ENCODE assay signal across 8 cellular contexts in the genomic region with DNA sequence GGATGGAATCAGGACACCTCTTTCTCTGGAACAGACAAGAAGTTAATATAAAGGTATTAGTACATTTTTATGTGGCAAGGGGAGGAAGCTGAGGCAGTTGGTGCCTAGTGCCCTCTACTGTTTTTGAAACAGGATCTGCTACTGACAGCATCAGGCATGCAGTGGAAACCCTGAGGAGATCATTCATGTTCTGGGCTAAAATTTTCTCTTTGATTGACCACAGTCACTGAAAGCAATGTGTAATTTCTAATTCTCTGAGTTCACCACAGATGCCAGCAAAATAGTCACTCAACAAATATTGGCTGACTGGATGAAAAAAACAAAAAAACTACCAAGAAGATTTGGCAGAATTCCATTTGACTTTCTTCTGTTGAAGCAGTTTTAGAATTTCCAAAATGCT.
DNase-seq lines count a peak whose midpoint lies in the region; ATAC-seq and TF ChIP-seq lines count a peak whose summit lies in the region.
"Not testable (repeated sequence)": the region's sequence is repeated elsewhere in the genome, so short reads cannot be mapped to it uniquely, and the experiment has no call there.

No MANE protein-coding gene starts in this region.

- H4K20me1 ChIP-seq in OCI-LY1 (ENCODE audit: insufficient read depth, low read length); hepatocyte (ENCODE audit: insufficient read depth, poor library complexity, severe bottlenecking): not testable (repeated sequence)

- H3K9ac ChIP-seq in OCI-LY1 (ENCODE audit: low read length); parathyroid adenoma: not testable (repeated sequence)

- peak; percentile 61 for TF ChIP-seq CTCF in AG10803 (conservative IDR thresholded peaks at IDR 0.05; ENCODE audit: low read length)
- TF ChIP-seq CTCF in GM10266 (IDR thresholded peaks at IDR 0.05; ENCODE audit: control insufficient read depth, insufficient read depth, low read depth, missing control alignments), result not testable (repeated sequence)
- TF ChIP-seq CTCF in LNCaP clone FGC (IDR thresholded peaks at IDR 0.05; ENCODE audit: control insufficient read depth, extremely low read depth, insufficient read depth), result peak; percentile 84
- peak; percentile 55 for TF ChIP-seq CTCF in OCI-LY1 (IDR thresholded peaks at IDR 0.05; ENCODE audit: low read length)
- peak; percentile 33 for TF ChIP-seq CTCF in activated CD8-positive, alpha-beta T cell treated with anti-CD3 and anti-CD28 coated beads for 36 hours (IDR thresholded peaks at IDR 0.05)
- peak; percentile 51 for TF ChIP-seq CTCF in hepatocyte (IDR thresholded peaks at IDR 0.05; ENCODE audit: poor library complexity)
- TF ChIP-seq CTCF in parathyroid adenoma (IDR thresholded peaks at IDR 0.05), result peak; percentile 34

- H3K9me3 ChIP-seq in OCI-LY1 (ENCODE audit: low read length); hepatocyte (ENCODE audit: low read depth); parathyroid adenoma (ENCODE audit: control insufficient read depth, low read length): not testable (repeated sequence)

- not testable (repeated sequence) for H3K4me2 ChIP-seq in OCI-LY1 (ENCODE audit: low read length); hepatocyte; parathyroid adenoma (ENCODE audit: low read length)

- not testable (repeated sequence) for H3K36me3 Mint-ChIP-seq in activated CD8-positive, alpha-beta T cell treated with anti-CD3 and anti-CD28 coated beads for 36 hours (ENCODE audit: low read depth)

- H3K4me1 ChIP-seq in OCI-LY1 (ENCODE audit: insufficient read depth, low read length, severe bottlenecking); hepatocyte (ENCODE audit: insufficient read depth); parathyroid adenoma: not testable (repeated sequence)

- CTCF ChIA-PET in activated CD8-positive, alpha-beta T cell treated with anti-CD3 and anti-CD28 coated beads for 36 hours (lab: Charles Lee), result not testable (repeated sequence)

- H3K9me3 Mint-ChIP-seq in activated CD8-positive, alpha-beta T cell treated with anti-CD3 and anti-CD28 coated beads for 36 hours, result not testable (repeated sequence)

- not testable (repeated sequence) for H3K4me3 ChIP-seq in AG10803 (ENCODE audit: low read length); LNCaP clone FGC (ENCODE audit: low read depth, low read length); OCI-LY1 (ENCODE audit: low read depth, low read length, poor library complexity, severe bottlenecking); hepatocyte; parathyroid adenoma (ENCODE audit: low read depth, low read length)

- not testable (repeated sequence) for H3K36me3 ChIP-seq in OCI-LY1 (ENCODE audit: insufficient read depth, low read length); hepatocyte (replicated peaks; ENCODE audit: insufficient read depth, low read depth); parathyroid adenoma (ENCODE audit: control insufficient read depth, insufficient read depth, low read length)

- H3K27ac Mint-ChIP-seq in activated CD8-positive, alpha-beta T cell treated with anti-CD3 and anti-CD28 coated beads for 36 hours, result not testable (repeated sequence)

- peak; percentile 58 for DNase-seq in AG10803 (ENCODE audit: low read depth)
- peak; percentile 11 for DNase-seq in GM10266 (ENCODE audit: extremely low spot score)
- DNase-seq in LNCaP clone FGC (ENCODE audit: low read depth), result peak; percentile 18
- peak; percentile 39 for DNase-seq in activated CD8-positive, alpha-beta T cell treated with anti-CD3 and anti-CD28 coated beads for 36 hours
- peak; percentile 72 for DNase-seq in dermis blood vessel endothelial cell
- peak; percentile 36 for DNase-seq in hepatocyte (ENCODE audit: low spot score)

- H3K27me3 ChIP-seq in OCI-LY1 (ENCODE audit: insufficient read depth, low read length); hepatocyte; parathyroid adenoma (ENCODE audit: control insufficient read depth, insufficient read depth, low read length): not testable (repeated sequence)

- H3K27me3 Mint-ChIP-seq in activated CD8-positive, alpha-beta T cell treated with anti-CD3 and anti-CD28 coated beads for 36 hours, result not testable (repeated sequence)

- H3K4me1 Mint-ChIP-seq in activated CD8-positive, alpha-beta T cell treated with anti-CD3 and anti-CD28 coated beads for 36 hours (ENCODE audit: low read depth), result peaks cover 11% of the 10 kb centered on the region

- intact Hi-C loops in activated CD8-positive, alpha-beta T cell treated with anti-CD3 and anti-CD28 coated beads for 36 hours (cut with micrococcal nuclease), result not testable (repeated sequence)

- H3K9me2 ChIP-seq in OCI-LY1 (ENCODE audit: low read depth, low read length); hepatocyte (replicated peaks; ENCODE audit: insufficient read depth): not testable (repeated sequence)

- not testable (repeated sequence) for H2AFZ ChIP-seq in OCI-LY1 (ENCODE audit: low read length); hepatocyte; parathyroid adenoma

- ATAC-seq in activated CD8-positive, alpha-beta T cell treated with anti-CD3 and anti-CD28 coated beads for 36 hours, result peak; percentile 82

- POLR2A ChIA-PET in activated CD8-positive, alpha-beta T cell treated with anti-CD3 and anti-CD28 coated beads for 36 hours (lab: Charles Lee), result interaction anchor here (0.8 kb wide), 1 partner anchor 24 kb away, joined by 3 read pairs; no protein-coding TSS in a partner anchor

- H3K4me3 Mint-ChIP-seq in activated CD8-positive, alpha-beta T cell treated with anti-CD3 and anti-CD28 coated beads for 36 hours, result not testable (repeated sequence)

- not testable (repeated sequence) for H3K27ac ChIP-seq in OCI-LY1 (ENCODE audit: low read depth, low read length, poor library complexity, severe bottlenecking); hepatocyte; parathyroid adenoma

- not testable (repeated sequence) for H3K79me2 ChIP-seq in OCI-LY1 (ENCODE audit: insufficient read depth, low read length); hepatocyte; parathyroid adenoma

- H3F3A ChIP-seq in OCI-LY1 (ENCODE audit: insufficient read depth, low read length), result not testable (repeated sequence)

Comparison
In these comparisons a context has a peak if more than half of its experiments do, and no peak if none do; other contexts are left out.
1. DNase-seq: peak in every context shown above with its lines; median percentile 72 in dermis blood vessel endothelial cell; 58 in AG10803; 39 in activated CD8-positive, alpha-beta T cell treated with anti-CD3 and anti-CD28 coated beads for 36 hours; 36 in hepatocyte; 18 in LNCaP clone FGC; 11 in GM10266.